Comparison of ENCODE assay signal across 8 cellular contexts in the genomic region with DNA sequence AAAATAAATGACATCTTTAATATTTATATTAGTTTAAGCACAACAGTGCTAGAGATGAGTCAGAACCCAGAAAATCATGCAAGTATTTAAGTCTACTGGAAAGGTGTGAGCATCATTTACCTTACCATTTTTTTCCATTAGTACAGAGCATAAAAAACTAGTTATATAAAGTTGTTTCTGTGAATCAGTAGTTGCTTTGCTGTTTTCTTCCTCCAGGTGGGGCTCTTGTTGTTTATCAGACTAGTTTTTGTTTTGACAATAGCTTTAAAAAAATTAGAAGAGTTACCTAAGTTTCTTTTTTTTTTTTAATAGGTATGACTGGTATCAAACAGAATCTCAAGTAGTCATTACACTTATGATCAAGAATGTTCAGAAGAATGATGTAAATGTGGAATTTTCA. TPM values are rescaled to one million over a fixed set of nuclear protein-coding genes. Genes with fewer than 3 reads are reported as not detected.
DNase-seq lines count a peak whose midpoint lies in the region; ATAC-seq, FAIRE-seq and TF ChIP-seq lines count a peak whose summit lies in the region.

No MANE protein-coding gene starts in this region.

- no peak overlapping the region for H3K27ac Mint-ChIP-seq in astrocyte (ENCODE audit: unreplicated experiment)
- H3K27ac Mint-ChIP-seq in activated T-cell treated with anti-CD3 and anti-CD28 coated beads, Interleukin-2, amount 50 U/mL, for 24 hours = no peak overlapping the region

- intact Hi-C loops in IMR-90 (cut with micrococcal nuclease) = loop anchor here (1.0 kb wide), 1 partner anchor 303 kb away; no protein-coding TSS in a partner anchor

- peak; percentile 28; the same call in 1 of the 2 replicates for TF ChIP-seq RAD21 in IMR-90 (IDR thresholded peaks at IDR 0.05; ENCODE audit: low read length)

- no peak overlapping the region for H3K23ac ChIP-seq in IMR-90 (ENCODE audit: low read depth, low read length)
- no peak overlapping the region for H3K23ac ChIP-seq in mesenchymal stem cell (ENCODE audit: low read length in 2 of 2)

- no peak overlapping the region for H4K8ac ChIP-seq in IMR-90 (ENCODE audit: low read depth in 2 of 2, low read length in 2 of 2)
- H4K8ac ChIP-seq in mesenchymal stem cell (ENCODE audit: low read length) = no peak overlapping the region

- H3K14ac ChIP-seq in IMR-90 (replicated peaks; ENCODE audit: low read depth, low read length) (no peak overlapping the region), mesenchymal stem cell (ENCODE audit: low read length in 2 of 2) (no peak overlapping the region)

- no peak overlapping the region for H4K91ac ChIP-seq in IMR-90 (ENCODE audit: insufficient read depth, low read depth, low read length)
- H4K91ac ChIP-seq in mesenchymal stem cell (ENCODE audit: low read length) = no peak overlapping the region

- H4K5ac ChIP-seq in IMR-90 (ENCODE audit: low read depth, low read length) = no peak overlapping the region

- no peaks in the 10 kb centered on the region for H3K4me1 Mint-ChIP-seq in astrocyte (ENCODE audit: low read depth, unreplicated experiment)
- peaks cover 14% of the 10 kb centered on the region for H3K4me1 Mint-ChIP-seq in activated T-cell treated with anti-CD3 and anti-CD28 coated beads, Interleukin-2, amount 50 U/mL, for 24 hours (ENCODE audit: low read depth)

- no peak overlapping the region for H3K56ac ChIP-seq in IMR-90 (ENCODE audit: extremely low read depth, insufficient read depth, low read length)

- dilution Hi-C loops in IMR-90 (cut with HindIII; ENCODE audit: low sequenced_read_pairs, unreplicated experiment) = no loop called here

- in situ Hi-C loops in IMR-90 (cut with MboI; ENCODE audit: low sequenced_read_pairs) = no loop called here

- H2BK15ac ChIP-seq in IMR-90 (ENCODE audit: low read depth, low read length) = no peak overlapping the region
- H2BK15ac ChIP-seq in mesenchymal stem cell (ENCODE audit: low read depth, poor library complexity, severe bottlenecking) = no peak overlapping the region

- H3K4me3 ChIP-seq in IMR-90 (ENCODE audit: insufficient read depth, low read depth, low read length) = no peak overlapping the region
- no peak overlapping the region for H3K4me3 ChIP-seq in astrocyte (ENCODE audit: insufficient read depth, low read depth, low read length)
- H3K4me3 ChIP-seq in mesenchymal stem cell (ENCODE audit: insufficient read depth in 1 of 2, low read depth in 1 of 2, low read length in 2 of 2) = no peak overlapping the region

- H3K27me3 Mint-ChIP-seq in astrocyte (ENCODE audit: low read depth, unreplicated experiment) = no peaks in the 10 kb centered on the region
- H3K27me3 Mint-ChIP-seq in activated T-cell treated with anti-CD3 and anti-CD28 coated beads, Interleukin-2, amount 50 U/mL, for 24 hours = no peaks in the 10 kb centered on the region

- no peak overlapping the region for H2AK9ac ChIP-seq in IMR-90 (replicated peaks; ENCODE audit: low read depth, low read length, poor library complexity)

- POLR2A ChIA-PET in IMR-90 (lab: Charles Lee; ENCODE audit: unreplicated experiment) = interaction anchor here (0.8 kb wide), 1 partner anchor 12 kb away, joined by 3 read pairs; no protein-coding TSS in a partner anchor

- H3K9me1 ChIP-seq in IMR-90 (ENCODE audit: insufficient read depth, low read length) = no peaks in the 10 kb centered on the region

- FAIRE-seq in D721Med (lab: Jason Lieb, UNC) (no peak), astrocyte (lab: Jason Lieb, UNC) (no peak)

- no peak overlapping the region for H2BK5ac ChIP-seq in IMR-90 (ENCODE audit: low read depth, low read length, poor library complexity, severe bottlenecking)
- no peak overlapping the region for H2BK5ac ChIP-seq in mesenchymal stem cell (ENCODE audit: low read depth, low read length, poor library complexity, severe bottlenecking)

- H3K9me3 Mint-ChIP-seq in astrocyte (ENCODE audit: unreplicated experiment) = no peaks in the 10 kb centered on the region
- no peaks in the 10 kb centered on the region for H3K9me3 Mint-ChIP-seq in activated T-cell treated with anti-CD3 and anti-CD28 coated beads, Interleukin-2, amount 50 U/mL, for 24 hours

- H3K27me3 ChIP-seq in IMR-90 (ENCODE audit: control insufficient read depth, insufficient read depth, low read length) = no peaks in the 10 kb centered on the region
- H3K27me3 ChIP-seq in astrocyte (ENCODE audit: insufficient read depth, low read length) = no peaks in the 10 kb centered on the region
- no peaks in the 10 kb centered on the region for H3K27me3 ChIP-seq in mesenchymal stem cell (ENCODE audit: control insufficient read depth in 1 of 2, insufficient read depth in 1 of 2, low read length in 2 of 2)

- H3K36me3 Mint-ChIP-seq in astrocyte (ENCODE audit: low read depth, unreplicated experiment) = no peaks in the 10 kb centered on the region
- peaks cover 93% of the 10 kb centered on the region for H3K36me3 Mint-ChIP-seq in activated T-cell treated with anti-CD3 and anti-CD28 coated beads, Interleukin-2, amount 50 U/mL, for 24 hours (ENCODE audit: low read depth)

- no peak overlapping the region for H3K4me3 Mint-ChIP-seq in astrocyte (ENCODE audit: unreplicated experiment)
- H3K4me3 Mint-ChIP-seq in activated T-cell treated with anti-CD3 and anti-CD28 coated beads, Interleukin-2, amount 50 U/mL, for 24 hours = no peak overlapping the region

- H2BK120ac ChIP-seq in IMR-90 (ENCODE audit: low read depth, low read length) (no peak overlapping the region), mesenchymal stem cell (ENCODE audit: low read depth, low read length) (no peak overlapping the region)

- H3K4ac ChIP-seq in IMR-90 (ENCODE audit: low read depth, low read length) (no peak overlapping the region), mesenchymal stem cell (ENCODE audit: low read depth in 1 of 2, low read length in 2 of 2) (no peak overlapping the region)

- H3K4me2 ChIP-seq in IMR-90 (ENCODE audit: low read depth, low read length) (no peak overlapping the region), astrocyte (ENCODE audit: low read length) (no peak overlapping the region), mesenchymal stem cell (ENCODE audit: low read length, poor library complexity, severe bottlenecking) (no peak overlapping the region)

- TF ChIP-seq CTCF in D721Med (IDR thresholded peaks at IDR 0.05; ENCODE audit: insufficient read depth, missing control alignments) = peak; percentile 46
- peak; percentile 45 for TF ChIP-seq CTCF in IMR-90 (conservative IDR thresholded peaks at IDR 0.05; ENCODE audit: low read depth, low read length)
- TF ChIP-seq CTCF in astrocyte (IDR thresholded peaks at IDR 0.05; ENCODE audit: insufficient read depth, low read depth, low read length) = peak; percentile 40

- H3K9me3 ChIP-seq in IMR-90 (ENCODE audit: control insufficient read depth, insufficient read depth, low read length) = no peaks in the 10 kb centered on the region
- H3K9me3 ChIP-seq in astrocyte (ENCODE audit: insufficient read depth, low read depth, low read length) = no peaks in the 10 kb centered on the region
- no peaks in the 10 kb centered on the region for H3K9me3 ChIP-seq in mesenchymal stem cell (ENCODE audit: control insufficient read depth, low read length)

- H2AK5ac ChIP-seq in IMR-90 (ENCODE audit: low read depth, low read length) (no peak overlapping the region), mesenchymal stem cell (ENCODE audit: low read length, severe bottlenecking) (no peak overlapping the region)

- H3K18ac ChIP-seq in IMR-90 (ENCODE audit: low read depth, low read length) (no peak overlapping the region), mesenchymal stem cell (ENCODE audit: low read depth in 1 of 2, low read length in 2 of 2) (no peak overlapping the region)

- no TSS peak for BruUV-seq in IMR-90 (replicated peaks; lab: Mats Ljungman, UMichigan)

- CTCF ChIA-PET in IMR-90 (lab: Yijun Ruan, JAX) = interaction anchor here (0.6 to 1.7 kb wide), 10 partner anchors 9 to 486 kb away, joined by 3 to 13 read pairs (median 3); partner anchors contain the start of gene SUGT1

- peaks cover 32% of the 10 kb centered on the region for H3K36me3 ChIP-seq in IMR-90 (ENCODE audit: control insufficient read depth, insufficient read depth, low read length)
- peaks cover 38% of the 10 kb centered on the region for H3K36me3 ChIP-seq in astrocyte (ENCODE audit: insufficient read depth, low read length)
- peaks cover 14 to 92% of the 10 kb centered on the region in 2 experiments for H3K36me3 ChIP-seq in mesenchymal stem cell (ENCODE audit: control insufficient read depth in 1 of 2, insufficient read depth in 2 of 2, low read depth in 1 of 2, low read length in 2 of 2)

- no peak for TF ChIP-seq POLR2A in IMR-90 (IDR thresholded peaks at IDR 0.05; ENCODE audit: low read depth, low read length)

- no peaks in the 10 kb centered on the region for H3K79me2 ChIP-seq in astrocyte (ENCODE audit: insufficient read depth, low read length)

- H3K9ac ChIP-seq in IMR-90 (ENCODE audit: low read depth, low read length) = no peak overlapping the region
- no peak overlapping the region for H3K9ac ChIP-seq in astrocyte (ENCODE audit: low read length)
- H3K9ac ChIP-seq in mesenchymal stem cell (ENCODE audit: low read length) = peak overlapping the region; percentile 0

- H2BK20ac ChIP-seq in IMR-90 (ENCODE audit: low read depth, low read length) = no peak overlapping the region

- no peak for ATAC-seq in IMR-90 (ENCODE audit: low read depth)
- ATAC-seq in HG02763 (IDR thresholded peaks at IDR 0.05; ENCODE audit: unreplicated experiment) = no peak

- H3K79me1 ChIP-seq in IMR-90 (ENCODE audit: low read depth in 1 of 2, low read length in 2 of 2) = peaks cover 7 to 9% of the 10 kb centered on the region in 2 experiments
- H3K79me1 ChIP-seq in mesenchymal stem cell (replicated peaks; ENCODE audit: low read length, poor library complexity, severe bottlenecking) = peaks cover 8% of the 10 kb centered on the region

- H4K20me1 ChIP-seq in IMR-90 (ENCODE audit: insufficient read depth, low read length) = no peaks in the 10 kb centered on the region
- peaks cover 3% of the 10 kb centered on the region for H4K20me1 ChIP-seq in astrocyte (ENCODE audit: insufficient read depth, low read length)

- H3K4me1 ChIP-seq in IMR-90 (ENCODE audit: control insufficient read depth, insufficient read depth, low read length) (no peaks in the 10 kb centered on the region), astrocyte (ENCODE audit: insufficient read depth, low read length) (no peaks in the 10 kb centered on the region), mesenchymal stem cell (ENCODE audit: control insufficient read depth, insufficient read depth, low read depth, low read length) (no peaks in the 10 kb centered on the region)

- DNase-seq in D721Med (ENCODE audit: insufficient read length, low spot score) (no peak), IMR-90 (peak; percentile 16), astrocyte (ENCODE audit: low read depth) (no peak), mesenchymal stem cell (peak; percentile 61), NCI-H1436 treated with DMSO at 0.1 percent for 48 hours (lab: John Stamatoyannopoulos, UW) (no peak)
- DNase-seq in activated T-cell treated with anti-CD3 and anti-CD28 coated beads, Interleukin-2, amount 50 U/mL, for 24 hours = no peak
- DNase-seq in stimulated activated CD4-positive, alpha-beta T cell treated with anti-CD3 and anti-CD28 coated beads, Interleukin-4, amount 100 ng/mL, for 4 hours = no peak

- H3K27ac ChIP-seq in IMR-90 (ENCODE audit: insufficient read depth, low read length) = no peak overlapping the region
- H3K27ac ChIP-seq in astrocyte (ENCODE audit: low read depth, low read length) = no peak overlapping the region
- H3K27ac ChIP-seq in mesenchymal stem cell (ENCODE audit: low read length, poor library complexity, severe bottlenecking) = no peak overlapping the region

- no peak overlapping the region for H2BK12ac ChIP-seq in mesenchymal stem cell (ENCODE audit: low read length in 2 of 2)

- H2AFZ ChIP-seq in IMR-90 (replicated peaks; ENCODE audit: low read length, poor library complexity) (no peak overlapping the region), astrocyte (ENCODE audit: low read depth, low read length) (no peak overlapping the region), mesenchymal stem cell (ENCODE audit: low read depth, low read length) (no peak overlapping the region)

RNA-seq across cellular contexts. Expression of gene SUGT1, which starts 12.7 kb away (rescaled TPM):
- total RNA-seq in IMR-90 (2012; rRNA removed) = 21.5 and 41.4 TPM in 2 replicates
- polyA plus RNA-seq in IMR-90 (2012; rRNA removed) = 24.6 and 25.6 TPM in 2 replicates
- 10.5 and 18.4 TPM in 2 replicates for polyA plus RNA-seq in IMR-90 (2012; cell fraction: cytosol; rRNA removed)
- 4.3 and 14.6 TPM in 2 replicates for polyA plus RNA-seq in IMR-90 (2012; cell fraction: nucleus; rRNA removed; ENCODE audit: low replicate concordance)
- 79.3 and 87.3 TPM in 2 replicates for total RNA-seq in astrocyte
- polyA plus RNA-seq in mesenchymal stem cell (2013, experiment 1 of 2) = 76.0 TPM
- polyA plus RNA-seq in mesenchymal stem cell (2013, experiment 2 of 2) = 78.8 TPM

RNA-seq across cellular contexts. Expression of gene HNRNPA1L2, which starts 23.1 kb away (rescaled TPM):
- total RNA-seq in IMR-90 (2012; rRNA removed) (3.4 and 3.9 TPM in 2 replicates), astrocyte (6.4 and 6.7 TPM in 2 replicates)
- polyA plus RNA-seq in IMR-90 (2012; rRNA removed) = 9.1 and 9.3 TPM in 2 replicates
- polyA plus RNA-seq in IMR-90 (2012; cell fraction: cytosol; rRNA removed) = 0.78 and 1.5 TPM in 2 replicates
- polyA plus RNA-seq in IMR-90 (2012; cell fraction: nucleus; rRNA removed; ENCODE audit: low replicate concordance) = 2.4 and 11.3 TPM in 2 replicates
- polyA plus RNA-seq in mesenchymal stem cell (2013, experiment 1 of 2) = 5.5 TPM
- polyA plus RNA-seq in mesenchymal stem cell (2013, experiment 2 of 2) = 4.6 TPM

Comparison
In these comparisons a context has a peak if more than half of its experiments do, and no peak if none do; other contexts are left out.
1. DNase-seq: peak in IMR-90 (single experiment) and mesenchymal stem cell (single experiment); none in D721Med (single experiment), astrocyte (single experiment), NCI-H1436 treated with DMSO at 0.1 percent for 48 hours (single experiment), activated T-cell treated with anti-CD3 and anti-CD28 coated beads, Interleukin-2, amount 50 U/mL, for 24 hours (single experiment) and stimulated activated CD4-positive, alpha-beta T cell treated with anti-CD3 and anti-CD28 coated beads, Interleukin-4, amount 100 ng/mL, for 4 hours (0 of 2).
2. Peak in every context shown above with its lines, with median percentiles within 50 percentile points of each other: CTCF ChIP-seq.